20 cellular contexts compared by ENCODE assay signal in genomic region chr20:57567471-57568079, GRCh38. TPM values are rescaled to one million over a fixed set of nuclear protein-coding genes. Genes with fewer than 3 reads are reported as not detected.
DNase-seq lines count a peak whose midpoint lies in the region; ATAC-seq, FAIRE-seq and TF ChIP-seq lines count a peak whose summit lies in the region.
"Had no signal": no experiment of that assay in that cellular context is flagged by ENCODE, and none has a peak within 500 bp of the region (broad histone marks: within the 10 kb centered on the region; RNA-seq: fewer than 3 reads in every experiment).

No MANE protein-coding gene starts in this region.

- CTCF ChIA-PET in A549 (lab: Yijun Ruan, JAX): interaction anchor here (0.6 to 2.0 kb wide), 4 partner anchors 13 to 185 kb away, joined by 3 to 9 read pairs (median 4); no protein-coding TSS in a partner anchor

- ATAC-seq in A549 (no peak), right lobe of liver (peak; percentile 0 to 40 (median 4)), GM21619 (IDR thresholded peaks at IDR 0.05; ENCODE audit: unreplicated experiment) (no peak), GM21717 (IDR thresholded peaks at IDR 0.05; ENCODE audit: unreplicated experiment) (no peak)

- H3K9ac ChIP-seq in colonic mucosa (ENCODE audit: low read depth in 2 of 2, low read length in 2 of 2): peak overlapping the region in 1 of 2 donors; percentile 48
- H3K9ac ChIP-seq: BLaER1, GM23248 had no signal

- no peak for DNase-seq in A549 (ENCODE audit: low read depth in 1 of 2, low spot score in 1 of 2)
- no peak for DNase-seq in colonic mucosa
- peak in 2 of 3 donors; percentile 83 to 88 for DNase-seq in right lobe of liver
- peak; percentile 62 for DNase-seq in small intestine
- no peak for DNase-seq in foreskin melanocyte
- no peak for DNase-seq in amygdala (lab: John Stamatoyannopoulos, UW)
- DNase-seq: AML-193; Caco-2; CD8-positive, alpha-beta memory T cell; DND-41; GDM1; GM23248; IMR-90 had no signal

- intact Hi-C loops in colonic mucosa (cut with DNase I) (no loop called here), right lobe of liver (cut with DNase I) (no loop called here)

- no peaks in the 10 kb centered on the region for H3K9me3 ChIP-seq in A549
- no peaks in the 10 kb centered on the region for H3K9me3 ChIP-seq in colonic mucosa
- no peaks in the 10 kb centered on the region for H3K9me3 ChIP-seq in right lobe of liver
- H3K9me3 ChIP-seq in small intestine (ENCODE audit: control insufficient read depth, low read depth): no peaks in the 10 kb centered on the region
- H3K9me3 ChIP-seq: BLaER1, Caco-2 had no signal

- H3K4me1 ChIP-seq in A549: no peaks in the 10 kb centered on the region
- H3K4me1 ChIP-seq in colonic mucosa: peaks cover 19% of the 10 kb centered on the region
- H3K4me1 ChIP-seq in right lobe of liver: peaks cover 0 to 40% (median 9%) of the 10 kb centered on the region in 4 donors
- H3K4me1 ChIP-seq in small intestine (ENCODE audit: control insufficient read depth in 2 of 2, insufficient read depth in 1 of 2, low read depth in 1 of 2, low read length in 1 of 2): no peaks in the 10 kb centered on the region
- H3K4me1 ChIP-seq: BLaER1, Caco-2 had no signal

- H3K27me3 ChIP-seq in colonic mucosa: no peaks in the 10 kb centered on the region
- H3K27me3 ChIP-seq in right lobe of liver: no peaks in the 10 kb centered on the region
- H3K27me3 ChIP-seq in small intestine (ENCODE audit: control insufficient read depth in 2 of 2, insufficient read depth in 2 of 2, low read length in 2 of 2): no peaks in the 10 kb centered on the region
- H3K27me3 ChIP-seq: BLaER1 had no signal

- no peak for TF ChIP-seq CTCF in A549 (IDR thresholded peaks at IDR 0.05)
- TF ChIP-seq CTCF in colonic mucosa (IDR thresholded peaks at IDR 0.05): no peak
- no peak for TF ChIP-seq CTCF in right lobe of liver (IDR thresholded peaks at IDR 0.05)

- TF ChIP-seq RAD21 in A549 (conservative IDR thresholded peaks at IDR 0.05 in 1 of 2, IDR thresholded peaks at IDR 0.05 in 1 of 2): no peak

- TF ChIP-seq EP300 in A549 (IDR thresholded peaks at IDR 0.05): no peak

- FAIRE-seq in A549 (lab: Jason Lieb, UNC) (no peak), small intestine (lab: Jason Lieb, UNC) (no peak)
- FAIRE-seq: GM12892, H54 had no signal

- POLR2A ChIA-PET in A549 (lab: Yijun Ruan, JAX): no interaction called here

- no peak overlapping the region for H3K4me2 ChIP-seq in A549
- H3K4me2 ChIP-seq: BLaER1 had no signal

- TF ChIP-seq POLR2A in A549 (IDR thresholded peaks at IDR 0.05; ENCODE audit: low read length): no peak
- TF ChIP-seq POLR2A in right lobe of liver (IDR thresholded peaks at IDR 0.05): peak; percentile 12

- WGBS in A549 (ENCODE audit: missing lambda C conversion rate): 50% methylated on average over 9 of the region's 9 CpGs
- WGBS in right lobe of liver (ENCODE audit: insufficient coverage, low coverage, low lambda C conversion rate, missing lambda C conversion rate): 36% methylated on average over 3 of the region's 9 CpGs
- 75 to 81% (median 76%) methylated on average over 9 of the region's 9 CpGs for WGBS in small intestine, 3 donors

- H3K27ac ChIP-seq in A549: no peak overlapping the region
- H3K27ac ChIP-seq in colonic mucosa: peak overlapping the region; percentile 64
- peak overlapping the region; percentile 69 to 96 (median 80) for H3K27ac ChIP-seq in right lobe of liver
- peak overlapping the region in 1 of 2 donors; percentile 37 for H3K27ac ChIP-seq in small intestine (ENCODE audit: low read depth in 1 of 2, low read length in 1 of 2)
- H3K27ac ChIP-seq: 22Rv1, BLaER1, GM23248, HL-60 had no signal

- H3K4me3 ChIP-seq in A549 (no peak overlapping the region), colonic mucosa (no peak overlapping the region), right lobe of liver (no peak overlapping the region), small intestine (ENCODE audit: low read depth in 1 of 2, low read length in 2 of 2) (no peak overlapping the region)
- H3K4me3 ChIP-seq: BLaER1, GM23248 had no signal

- no peaks in the 10 kb centered on the region for H3K36me3 ChIP-seq in colonic mucosa
- peaks cover 0 to 33% (median 17%) of the 10 kb centered on the region in 4 donors for H3K36me3 ChIP-seq in right lobe of liver
- H3K36me3 ChIP-seq in small intestine (ENCODE audit: control insufficient read depth in 2 of 2, insufficient read depth in 2 of 2, low read length in 2 of 2): peaks cover 0 to 22% of the 10 kb centered on the region in 2 donors
- H3K36me3 ChIP-seq: BLaER1 had no signal

TF ChIP-seq in A549, 52 proteins besides CTCF, POLR2A, EP300 and RAD21:
- TF ChIP-seq ZFP36 (IDR thresholded peaks at IDR 0.05; ENCODE audit: borderline replicate concordance, partially characterized antibody): peak; percentile 43
- no peak for TF ChIP-seq HOXB5 (CRISPR knock-in tag; IDR thresholded peaks at IDR 0.05)

RNA-seq across cellular contexts. Expression of gene PCK1, which starts 6.7 kb away (rescaled TPM):
- polyA plus RNA-seq in A549 (2011; rRNA removed): 0.12 and 0.21 TPM in 2 replicates
- polyA plus RNA-seq in A549 (2012; cell fraction: cytosol; rRNA removed): 0.03 TPM in 1 of 2 replicates, not detected in the other
- 0.05 and 0.12 TPM in 2 replicates for polyA plus RNA-seq in A549 (2012; cell fraction: nucleus; rRNA removed)
- 0.04 to 0.07 TPM in 2 of 3 replicates, not detected in the other for polyA plus RNA-seq in A549 (2017; fragmentation: RNase III; extraction: RNeasy Plus Mini Kit Qiagen cat#74134 plus additional on column Dnase treatment)
- 1.8 and 1.9 TPM in 2 replicates for polyA minus RNA-seq in A549 (2011; rRNA and poly(A)+ RNA removed)
- total RNA-seq in colonic mucosa: 100 to 1,000 TPM; 272 TPM
- total RNA-seq in right lobe of liver: 1,000 to 10,000 TPM in 2 of 6 experiments, 100 to 1,000 TPM in 4; 187 to 1,757 (median 778) TPM
- 100 to 1,000 TPM in 2 of 3 donors, 10 to 100 TPM in 1; 29.6 to 439 (median 165) TPM for polyA plus RNA-seq in small intestine
- total RNA-seq: Caco-2; CD8-positive, alpha-beta memory T cell; GM23248; IMR-90 had no signal
- polyA plus RNA-seq: CD8-positive, alpha-beta memory T cell; GM23248; IMR-90 had no signal

RNA-seq across cellular contexts. Expression of gene CTCFL, which starts 42.6 kb away (rescaled TPM):
- 0.03 TPM in 1 of 2 replicates, not detected in the other for polyA plus RNA-seq in A549 (2011; rRNA removed)
- polyA plus RNA-seq in A549 (2012; cell fraction: cytosol; rRNA removed): 0.04 and 0.06 TPM in 2 replicates
- polyA plus RNA-seq in A549 (2012; cell fraction: nucleus; rRNA removed): 0.04 TPM in 1 of 2 replicates, not detected in the other
- polyA plus RNA-seq in A549 (2017; fragmentation: RNase III; extraction: RNeasy Plus Mini Kit Qiagen cat#74134 plus additional on column Dnase treatment): 0.03 TPM in 2 of 3 replicates, not detected in the other
- polyA minus RNA-seq in A549 (2011; rRNA and poly(A)+ RNA removed): 0.04 TPM in 1 of 2 replicates, not detected in the other
- total RNA-seq in colonic mucosa: under 1 TPM in 1 of 2 donors, not detected in 1; 0.47 TPM
- under 1 TPM in 4 of 6 experiments, not detected in 2; 0.09 to 0.50 (median 0.33) TPM for total RNA-seq in right lobe of liver
- polyA plus RNA-seq in small intestine: under 1 TPM in 1 of 3 donors, not detected in 2; 0.03 TPM
- total RNA-seq: Caco-2; CD8-positive, alpha-beta memory T cell; GM23248; IMR-90 had no signal
- polyA plus RNA-seq: CD8-positive, alpha-beta memory T cell; GM23248; IMR-90 had no signal

RNA-seq across cellular contexts. Expression of gene ZBP1, which starts 52.7 kb away (rescaled TPM):
- polyA plus RNA-seq in A549 (2011; rRNA removed) (not detected in 2 replicates), A549 (2017; fragmentation: RNase III; extraction: RNeasy Plus Mini Kit Qiagen cat#74134 plus additional on column Dnase treatment) (0.05 to 0.07 TPM (median 0.05 TPM) in 3 replicates), small intestine (1 to 10 TPM in 2 of 3 donors, under 1 TPM in 1; 0.45 to 2.7 (median 2.7) TPM)
- not detected in 2 replicates for polyA plus RNA-seq in A549 (2012; cell fraction: cytosol; rRNA removed)
- 0.02 and 0.05 TPM in 2 replicates for polyA plus RNA-seq in A549 (2012; cell fraction: nucleus; rRNA removed)
- not detected in 2 replicates for polyA minus RNA-seq in A549 (2011; rRNA and poly(A)+ RNA removed)
- total RNA-seq in colonic mucosa (1 to 10 TPM; 2.7 to 3.4 TPM), right lobe of liver (under 1 TPM in 4 of 6 experiments, not detected in 2; 0.14 to 0.75 (median 0.36) TPM)
- total RNA-seq: Caco-2, GM23248, IMR-90 had no signal
- polyA plus RNA-seq: GM23248, IMR-90 had no signal

Comparison
In these comparisons a context has a peak if more than half of its experiments do, and no peak if none do; other contexts are left out.
1. ATAC-seq: peak in right lobe of liver (4 of 4); none in A549 (0 of 2), GM21619 (single experiment) and GM21717 (single experiment).
2. DNase-seq: peak in right lobe of liver (2 of 3) and small intestine (single experiment); none in A549 (0 of 2), colonic mucosa (single experiment), foreskin melanocyte (single experiment) and amygdala (0 of 56).
3. H3K27ac ChIP-seq: peak in colonic mucosa (single experiment) and right lobe of liver (3 of 3); none in A549 (0 of 2).